Comparison of ENCODE assay signal across 21 cellular contexts in the genomic region with DNA sequence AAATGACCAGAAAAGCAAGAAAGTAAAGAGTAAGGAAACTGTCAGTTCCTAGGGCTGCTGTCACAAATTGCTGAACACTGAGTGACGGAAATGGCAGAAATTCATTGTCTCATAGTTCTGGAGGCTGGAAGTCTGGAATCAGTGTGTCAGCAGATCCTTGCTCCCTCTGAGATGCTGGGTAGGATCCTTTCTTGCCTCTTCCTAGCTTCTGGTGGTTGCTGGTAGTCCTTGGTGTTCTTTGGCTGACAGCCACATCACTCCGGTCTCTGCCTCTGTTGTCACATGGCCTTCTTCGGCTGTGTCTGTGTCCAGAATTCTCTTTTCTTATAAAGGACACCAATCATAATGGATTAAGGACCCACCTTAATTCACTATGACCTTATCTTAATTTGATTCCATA. TPM values are rescaled to one million over a fixed set of nuclear protein-coding genes. Genes with fewer than 3 reads are reported as not detected.
DNase-seq lines count a peak whose midpoint lies in the region; ATAC-seq and TF ChIP-seq lines count a peak whose summit lies in the region.
"Had no signal": no experiment of that assay in that cellular context is flagged by ENCODE, and none has a peak within 500 bp of the region (broad histone marks: within the 10 kb centered on the region; RNA-seq: fewer than 3 reads in every experiment).

No MANE protein-coding gene starts in this region.

- H3K36me3 Mint-ChIP-seq in mesothelial cell of epicardium (peaks cover 39% of the 10 kb centered on the region), endodermal cell (ENCODE audit: low read depth) (peaks cover 82% of the 10 kb centered on the region)

- no peaks in the 10 kb centered on the region for H3K9me3 Mint-ChIP-seq in mesothelial cell of epicardium
- H3K9me3 Mint-ChIP-seq in endodermal cell, result peaks cover 11% of the 10 kb centered on the region
- H3K9me3 Mint-ChIP-seq: CD8-positive, alpha-beta memory T cell had no signal

- H3K27ac ChIP-seq in caudate nucleus (ENCODE audit: low read depth, low read length) (peak overlapping the region; percentile 13), endodermal cell (ENCODE audit: low read depth, low read length) (no peak overlapping the region)
- H3K27ac ChIP-seq: RWPE1, SK-N-MC had no signal

- 89 to 90% methylated on average over 3 of the region's 3 CpGs for WGBS in endodermal cell (ENCODE audit: insufficient coverage in 1 of 2, insufficient read length in 1 of 2), 2 experiments

- H3K9ac ChIP-seq in endodermal cell (ENCODE audit: extremely low read depth, low read length, poor library complexity, severe bottlenecking), result no peak overlapping the region

- H3K27me3 ChIP-seq in endodermal cell (ENCODE audit: control insufficient read depth, insufficient read depth, low read length, poor library complexity, severe bottlenecking), result no peaks in the 10 kb centered on the region

- ATAC-seq in sciatic nerve, result peak; percentile 34

- peaks cover 10% of the 10 kb centered on the region for H3K9me3 ChIP-seq in endodermal cell (ENCODE audit: control insufficient read depth, low read length)

- H3K4me3 Mint-ChIP-seq in mesothelial cell of epicardium (no peak overlapping the region), endodermal cell (no peak overlapping the region)
- H3K4me3 Mint-ChIP-seq: CD8-positive, alpha-beta memory T cell had no signal

- intact Hi-C loops in sciatic nerve (cut with DNase I), result no loop called here

- H3K36me3 ChIP-seq in endodermal cell (ENCODE audit: control insufficient read depth, insufficient read depth, low read length), result peaks cover 85% of the 10 kb centered on the region

- DNase-seq in caudate nucleus (lab: John Stamatoyannopoulos, UW), result peak in 7 of 61 donors; percentile 4 to 18 (median 12)
- no peak for DNase-seq in mesothelial cell of epicardium (ENCODE audit: low spot score in 2 of 2, unreplicated experiment in 2 of 2)
- DNase-seq in sciatic nerve (ENCODE audit: low spot score), result no peak
- no peak for DNase-seq in NCI-H146 treated with DMSO at 0.1 percent for 48 hours (lab: John Stamatoyannopoulos, UW; ENCODE audit: unreplicated experiment)
- no peak for DNase-seq in endodermal cell
- DNase-seq in NCI-H2081 (lab: John Stamatoyannopoulos, UW), result no peak
- DNase-seq in GM03348 (ENCODE audit: low spot score), result no peak
- DNase-seq: CD8-positive, alpha-beta memory T cell; GDM1; H7; Kasumi-1; MM.1S; NCI-H1048; NCI-H1417 treated with DMSO at 0.1 percent for 48 hours; NCI-H187 treated with DMSO at 0.1 percent for 48 hours; NCI-H2227 treated with DMSO at 0.1 percent for 48 hours; NCI-H510A treated with DMSO at 0.1 percent for 48 hours; NCI-H748 treated with DMSO at 0.1 percent for 48 hours; SHP77 treated with DMSO at 0.1 percent for 48 hours had no signal

- H3K27ac Mint-ChIP-seq in mesothelial cell of epicardium, result peak overlapping the region; percentile 16
- H3K27ac Mint-ChIP-seq in endodermal cell, result no peak overlapping the region

- no peak for TF ChIP-seq CTCF in mesothelial cell of epicardium (IDR thresholded peaks at IDR 0.05; ENCODE audit: unreplicated experiment)
- no peak for TF ChIP-seq CTCF in endodermal cell (conservative IDR thresholded peaks at IDR 0.05)

- no peaks in the 10 kb centered on the region for H3K27me3 Mint-ChIP-seq in mesothelial cell of epicardium (ENCODE audit: low read depth)
- H3K27me3 Mint-ChIP-seq in endodermal cell (ENCODE audit: insufficient read depth), result no peaks in the 10 kb centered on the region
- H3K27me3 Mint-ChIP-seq: CD8-positive, alpha-beta memory T cell had no signal

- no peaks in the 10 kb centered on the region for H3K4me1 ChIP-seq in endodermal cell (ENCODE audit: control insufficient read depth, insufficient read depth, low read length)

- no peak overlapping the region for H3K4me3 ChIP-seq in endodermal cell (ENCODE audit: low read length)
- H3K4me3 ChIP-seq: SK-N-MC had no signal

- H3K4me1 Mint-ChIP-seq in mesothelial cell of epicardium (peaks cover 4% of the 10 kb centered on the region), endodermal cell (no peaks in the 10 kb centered on the region)

RNA-seq across cellular contexts. Expression of a gene that starts 21.9 kb away (rescaled TPM):
- total RNA-seq in mesothelial cell of epicardium (30.9 to 34.6 TPM (median 33.0 TPM) in 3 replicates), sciatic nerve (52.0 TPM), endodermal cell (10 to 100 TPM; 66.7 to 68.6 TPM)
- 60.2 TPM for polyA plus RNA-seq in endodermal cell (2013, experiment 1 of 2)
- 62.9 TPM for polyA plus RNA-seq in endodermal cell (2013, experiment 2 of 2)

RNA-seq across cellular contexts. Expression of a gene that starts 33.8 kb away (rescaled TPM):
- total RNA-seq in mesothelial cell of epicardium (114 to 119 TPM (median 116 TPM) in 3 replicates), sciatic nerve (88.0 TPM), endodermal cell (10 to 100 TPM; 77.5 to 77.6 TPM)
- polyA plus RNA-seq in endodermal cell (2013, experiment 1 of 2), result 115 TPM
- 105 TPM for polyA plus RNA-seq in endodermal cell (2013, experiment 2 of 2)
